Comparison of ENCODE assay signal across 1 cellular context in the genomic region with DNA sequence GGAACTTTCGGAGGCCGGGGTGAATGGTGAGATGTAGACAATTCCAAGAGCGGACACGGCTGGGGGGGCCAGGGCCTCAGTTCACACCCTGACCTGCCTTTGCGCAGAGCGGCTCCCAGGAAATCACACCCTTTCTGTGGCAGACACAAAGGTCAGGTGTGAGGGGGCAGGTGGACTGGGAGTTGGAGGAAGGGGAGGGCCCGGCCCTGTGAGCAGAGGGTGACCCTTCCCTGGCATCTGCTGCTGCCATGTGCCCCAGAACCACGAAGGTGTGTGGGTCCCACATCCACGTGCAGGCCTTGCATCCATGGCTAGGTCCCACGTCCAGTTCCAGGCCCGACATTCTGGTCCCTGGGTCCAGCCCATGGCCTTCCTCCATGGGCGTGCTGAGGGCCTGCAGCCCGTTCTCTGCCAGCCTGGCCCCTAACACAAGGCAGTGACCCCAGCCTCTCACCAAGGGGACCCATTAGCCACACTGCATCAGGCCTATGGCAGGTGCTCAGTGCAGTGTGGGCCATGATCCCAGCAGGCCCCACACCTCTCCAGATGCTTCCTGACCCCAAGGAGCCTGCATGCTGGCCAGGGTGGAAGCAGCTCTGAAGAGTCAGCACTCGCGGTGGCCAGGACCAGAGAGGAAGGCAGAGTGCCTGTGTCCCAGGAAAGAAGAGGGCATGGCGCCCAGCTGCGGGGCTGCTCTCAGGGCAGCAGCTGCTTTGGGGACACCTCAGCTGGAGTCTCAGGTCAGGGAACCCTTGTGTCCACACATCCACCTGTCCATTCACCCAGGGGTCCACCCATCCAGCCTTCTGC.
TF ChIP-seq lines count a peak whose summit lies in the region.

No MANE protein-coding gene starts in this region.

TF ChIP-seq in HepG2, 621 proteins besides CTCF, POLR2A, EP300 and RAD21 (continued from another document and continues in another):
- TF ChIP-seq, protein P1, sequence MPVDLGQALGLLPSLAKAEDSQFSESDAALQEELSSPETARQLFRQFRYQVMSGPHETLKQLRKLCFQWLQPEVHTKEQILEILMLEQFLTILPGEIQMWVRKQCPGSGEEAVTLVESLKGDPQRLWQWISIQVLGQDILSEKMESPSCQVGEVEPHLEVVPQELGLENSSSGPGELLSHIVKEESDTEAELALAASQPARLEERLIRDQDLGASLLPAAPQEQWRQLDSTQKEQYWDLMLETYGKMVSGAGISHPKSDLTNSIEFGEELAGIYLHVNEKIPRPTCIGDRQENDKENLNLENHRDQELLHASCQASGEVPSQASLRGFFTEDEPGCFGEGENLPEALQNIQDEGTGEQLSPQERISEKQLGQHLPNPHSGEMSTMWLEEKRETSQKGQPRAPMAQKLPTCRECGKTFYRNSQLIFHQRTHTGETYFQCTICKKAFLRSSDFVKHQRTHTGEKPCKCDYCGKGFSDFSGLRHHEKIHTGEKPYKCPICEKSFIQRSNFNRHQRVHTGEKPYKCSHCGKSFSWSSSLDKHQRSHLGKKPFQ (CRISPR knock-in tag; IDR thresholded peaks at IDR 0.05; ENCODE audit: insufficient replicate concordance) = peak; percentile 100
- TF ChIP-seq, protein P2, sequence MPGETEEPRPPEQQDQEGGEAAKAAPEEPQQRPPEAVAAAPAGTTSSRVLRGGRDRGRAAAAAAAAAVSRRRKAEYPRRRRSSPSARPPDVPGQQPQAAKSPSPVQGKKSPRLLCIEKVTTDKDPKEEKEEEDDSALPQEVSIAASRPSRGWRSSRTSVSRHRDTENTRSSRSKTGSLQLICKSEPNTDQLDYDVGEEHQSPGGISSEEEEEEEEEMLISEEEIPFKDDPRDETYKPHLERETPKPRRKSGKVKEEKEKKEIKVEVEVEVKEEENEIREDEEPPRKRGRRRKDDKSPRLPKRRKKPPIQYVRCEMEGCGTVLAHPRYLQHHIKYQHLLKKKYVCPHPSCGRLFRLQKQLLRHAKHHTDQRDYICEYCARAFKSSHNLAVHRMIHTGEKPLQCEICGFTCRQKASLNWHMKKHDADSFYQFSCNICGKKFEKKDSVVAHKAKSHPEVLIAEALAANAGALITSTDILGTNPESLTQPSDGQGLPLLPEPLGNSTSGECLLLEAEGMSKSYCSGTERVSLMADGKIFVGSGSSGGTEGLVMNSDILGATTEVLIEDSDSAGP (CRISPR knock-in tag; IDR thresholded peaks at IDR 0.05; ENCODE audit: borderline replicate concordance) = peak; percentile 48; the same call in 1 of the 2 replicates
- TF ChIP-seq RBAK (CRISPR knock-in tag; IDR thresholded peaks at IDR 0.05) (no peak), ASH2L (IDR thresholded peaks at IDR 0.05; ENCODE audit: insufficient read length, low read depth, low read length) (no peak), ZNF253 (CRISPR knock-in tag; IDR thresholded peaks at IDR 0.05; ENCODE audit: borderline replicate concordance) (no peak), TBX2 (CRISPR knock-in tag; IDR thresholded peaks at IDR 0.05; ENCODE audit: borderline replicate concordance) (peak; percentile 84; the same call in 1 of the 2 replicates), ATRX (CRISPR knock-in tag; IDR thresholded peaks at IDR 0.05; ENCODE audit: borderline replicate concordance) (no peak), SOX6 (IDR thresholded peaks at IDR 0.05) (no peak), SOX6 (CRISPR knock-in tag; IDR thresholded peaks at IDR 0.05) (peak; percentile 45), TAF15 (IDR thresholded peaks at IDR 0.05; ENCODE audit: low read depth, low read length, poor library complexity, severe bottlenecking) (no peak), MZF1 (CRISPR knock-in tag; IDR thresholded peaks at IDR 0.05; ENCODE audit: borderline replicate concordance) (0 out of 2 replicates have a peak, but pooled peaks have one; percentile 51), SAFB2 (CRISPR knock-in tag; IDR thresholded peaks at IDR 0.05; ENCODE audit: borderline replicate concordance, low read depth) (0 out of 2 replicates have a peak, but pooled peaks have one; percentile 45), GABPB1 (CRISPR knock-in tag; IDR thresholded peaks at IDR 0.05) (peak; percentile 43; the same call in 1 of the 2 replicates), KDM5B (CRISPR knock-in tag; IDR thresholded peaks at IDR 0.05; ENCODE audit: borderline replicate concordance) (peak; percentile 61; the same call in 1 of the 2 replicates), SAP130 (CRISPR knock-in tag; IDR thresholded peaks at IDR 0.05; ENCODE audit: low read depth) (peak; percentile 51; the same call in 1 of the 2 replicates), ZNF274 (CRISPR knock-in tag; IDR thresholded peaks at IDR 0.05) (peak; percentile 64), ZBTB3 (CRISPR knock-in tag; IDR thresholded peaks at IDR 0.05; ENCODE audit: borderline replicate concordance, low read depth) (0 out of 2 replicates have a peak, but pooled peaks have one; percentile 30), ETV5 (CRISPR knock-in tag; IDR thresholded peaks at IDR 0.05; ENCODE audit: borderline replicate concordance) (peak; percentile 60; the same call in 1 of the 2 replicates), ZFP41 (CRISPR knock-in tag; IDR thresholded peaks at IDR 0.05; ENCODE audit: borderline replicate concordance) (peak; percentile 90; the same call in 1 of the 2 replicates), IKZF1 (IDR thresholded peaks at IDR 0.05) (no peak), DNMT3B (CRISPR knock-in tag; conservative IDR thresholded peaks at IDR 0.05) (no peak), ZMYM3 (CRISPR knock-in tag; IDR thresholded peaks at IDR 0.05) (peak; percentile 36; the same call in 1 of the 2 replicates), IRF2 (CRISPR knock-in tag; IDR thresholded peaks at IDR 0.05) (no peak), TAF1 (CRISPR knock-in tag; IDR thresholded peaks at IDR 0.05) (0 out of 2 replicates have a peak, but pooled peaks have one; percentile 10)
- TF ChIP-seq, protein P3, sequence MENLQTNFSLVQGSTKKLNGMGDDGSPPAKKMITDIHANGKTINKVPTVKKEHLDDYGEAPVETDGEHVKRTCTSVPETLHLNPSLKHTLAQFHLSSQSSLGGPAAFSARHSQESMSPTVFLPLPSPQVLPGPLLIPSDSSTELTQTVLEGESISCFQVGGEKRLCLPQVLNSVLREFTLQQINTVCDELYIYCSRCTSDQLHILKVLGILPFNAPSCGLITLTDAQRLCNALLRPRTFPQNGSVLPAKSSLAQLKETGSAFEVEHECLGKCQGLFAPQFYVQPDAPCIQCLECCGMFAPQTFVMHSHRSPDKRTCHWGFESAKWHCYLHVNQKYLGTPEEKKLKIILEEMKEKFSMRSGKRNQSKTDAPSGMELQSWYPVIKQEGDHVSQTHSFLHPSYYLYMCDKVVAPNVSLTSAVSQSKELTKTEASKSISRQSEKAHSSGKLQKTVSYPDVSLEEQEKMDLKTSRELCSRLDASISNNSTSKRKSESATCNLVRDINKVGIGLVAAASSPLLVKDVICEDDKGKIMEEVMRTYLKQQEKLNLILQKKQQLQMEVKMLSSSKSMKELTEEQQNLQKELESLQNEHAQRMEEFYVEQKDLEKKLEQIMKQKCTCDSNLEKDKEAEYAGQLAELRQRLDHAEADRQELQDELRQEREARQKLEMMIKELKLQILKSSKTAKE (CRISPR knock-in tag; IDR thresholded peaks at IDR 0.05; ENCODE audit: borderline replicate concordance) = peak; percentile 58; the same call in 1 of the 2 replicates
- TF ChIP-seq, protein P4, sequence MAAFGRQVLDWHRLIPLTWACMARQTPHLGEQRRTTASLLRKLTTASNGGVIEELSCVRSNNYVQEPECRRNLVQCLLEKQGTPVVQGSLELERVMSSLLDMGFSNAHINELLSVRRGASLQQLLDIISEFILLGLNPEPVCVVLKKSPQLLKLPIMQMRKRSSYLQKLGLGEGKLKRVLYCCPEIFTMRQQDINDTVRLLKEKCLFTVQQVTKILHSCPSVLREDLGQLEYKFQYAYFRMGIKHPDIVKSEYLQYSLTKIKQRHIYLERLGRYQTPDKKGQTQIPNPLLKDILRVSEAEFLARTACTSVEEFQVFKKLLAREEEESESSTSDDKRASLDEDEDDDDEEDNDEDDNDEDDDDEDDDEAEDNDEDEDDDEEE (CRISPR knock-in tag; IDR thresholded peaks at IDR 0.05) = peak; percentile 61; the same call in 1 of the 2 replicates
- TF ChIP-seq, protein P5, sequence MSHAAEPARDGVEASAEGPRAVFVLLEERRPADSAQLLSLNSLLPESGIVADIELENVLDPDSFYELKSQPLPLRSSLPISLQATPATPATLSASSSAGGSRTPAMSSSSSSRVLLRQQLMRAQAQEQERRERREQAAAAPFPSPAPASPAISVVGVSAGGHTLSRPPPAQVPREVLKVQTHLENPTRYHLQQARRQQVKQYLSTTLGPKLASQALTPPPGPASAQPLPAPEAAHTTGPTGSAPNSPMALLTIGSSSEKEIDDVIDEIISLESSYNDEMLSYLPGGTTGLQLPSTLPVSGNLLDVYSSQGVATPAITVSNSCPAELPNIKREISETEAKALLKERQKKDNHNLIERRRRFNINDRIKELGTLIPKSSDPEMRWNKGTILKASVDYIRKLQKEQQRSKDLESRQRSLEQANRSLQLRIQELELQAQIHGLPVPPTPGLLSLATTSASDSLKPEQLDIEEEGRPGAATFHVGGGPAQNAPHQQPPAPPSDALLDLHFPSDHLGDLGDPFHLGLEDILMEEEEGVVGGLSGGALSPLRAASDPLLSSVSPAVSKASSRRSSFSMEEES (CRISPR knock-in tag; IDR thresholded peaks at IDR 0.05) = peak; percentile 43; the same call in 1 of the 2 replicates
- TF ChIP-seq, protein P6, sequence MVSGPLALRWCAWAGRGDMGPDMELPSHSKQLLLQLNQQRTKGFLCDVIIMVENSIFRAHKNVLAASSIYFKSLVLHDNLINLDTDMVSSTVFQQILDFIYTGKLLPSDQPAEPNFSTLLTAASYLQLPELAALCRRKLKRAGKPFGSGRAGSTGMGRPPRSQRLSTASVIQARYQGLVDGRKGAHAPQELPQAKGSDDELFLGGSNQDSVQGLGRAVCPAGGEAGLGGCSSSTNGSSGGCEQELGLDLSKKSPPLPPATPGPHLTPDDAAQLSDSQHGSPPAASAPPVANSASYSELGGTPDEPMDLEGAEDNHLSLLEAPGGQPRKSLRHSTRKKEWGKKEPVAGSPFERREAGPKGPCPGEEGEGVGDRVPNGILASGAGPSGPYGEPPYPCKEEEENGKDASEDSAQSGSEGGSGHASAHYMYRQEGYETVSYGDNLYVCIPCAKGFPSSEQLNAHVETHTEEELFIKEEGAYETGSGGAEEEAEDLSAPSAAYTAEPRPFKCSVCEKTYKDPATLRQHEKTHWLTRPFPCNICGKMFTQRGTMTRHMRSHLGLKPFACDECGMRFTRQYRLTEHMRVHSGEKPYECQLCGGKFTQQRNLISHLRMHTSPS (CRISPR knock-in tag; IDR thresholded peaks at IDR 0.05; ENCODE audit: low read depth) = peak; percentile 72; the same call in 1 of the 2 replicates
- TF ChIP-seq, protein P7, sequence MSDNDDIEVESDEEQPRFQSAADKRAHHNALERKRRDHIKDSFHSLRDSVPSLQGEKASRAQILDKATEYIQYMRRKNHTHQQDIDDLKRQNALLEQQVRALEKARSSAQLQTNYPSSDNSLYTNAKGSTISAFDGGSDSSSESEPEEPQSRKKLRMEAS (IDR thresholded peaks at IDR 0.05) = peak; percentile 91
- TF ChIP-seq, protein P8, sequence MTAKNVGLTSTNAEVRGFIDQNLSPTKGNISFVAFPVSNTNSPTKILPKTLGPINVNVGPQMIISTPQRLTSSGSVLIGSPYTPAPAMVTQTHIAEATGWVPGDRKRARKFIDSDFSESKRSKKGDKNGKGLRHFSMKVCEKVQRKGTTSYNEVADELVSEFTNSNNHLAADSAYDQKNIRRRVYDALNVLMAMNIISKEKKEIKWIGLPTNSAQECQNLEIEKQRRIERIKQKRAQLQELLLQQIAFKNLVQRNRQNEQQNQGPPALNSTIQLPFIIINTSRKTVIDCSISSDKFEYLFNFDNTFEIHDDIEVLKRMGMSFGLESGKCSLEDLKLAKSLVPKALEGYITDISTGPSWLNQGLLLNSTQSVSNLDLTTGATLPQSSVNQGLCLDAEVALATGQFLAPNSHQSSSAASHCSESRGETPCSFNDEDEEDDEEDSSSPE (CRISPR knock-in tag; IDR thresholded peaks at IDR 0.05) = no peak
- TF ChIP-seq, protein P9, sequence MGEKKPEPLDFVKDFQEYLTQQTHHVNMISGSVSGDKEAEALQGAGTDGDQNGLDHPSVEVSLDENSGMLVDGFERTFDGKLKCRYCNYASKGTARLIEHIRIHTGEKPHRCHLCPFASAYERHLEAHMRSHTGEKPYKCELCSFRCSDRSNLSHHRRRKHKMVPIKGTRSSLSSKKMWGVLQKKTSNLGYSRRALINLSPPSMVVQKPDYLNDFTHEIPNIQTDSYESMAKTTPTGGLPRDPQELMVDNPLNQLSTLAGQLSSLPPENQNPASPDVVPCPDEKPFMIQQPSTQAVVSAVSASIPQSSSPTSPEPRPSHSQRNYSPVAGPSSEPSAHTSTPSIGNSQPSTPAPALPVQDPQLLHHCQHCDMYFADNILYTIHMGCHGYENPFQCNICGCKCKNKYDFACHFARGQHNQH (CRISPR knock-in tag; IDR thresholded peaks at IDR 0.05) = 0 out of 2 replicates have a peak, but pooled peaks have one; percentile 24
- TF ChIP-seq, protein P10, sequence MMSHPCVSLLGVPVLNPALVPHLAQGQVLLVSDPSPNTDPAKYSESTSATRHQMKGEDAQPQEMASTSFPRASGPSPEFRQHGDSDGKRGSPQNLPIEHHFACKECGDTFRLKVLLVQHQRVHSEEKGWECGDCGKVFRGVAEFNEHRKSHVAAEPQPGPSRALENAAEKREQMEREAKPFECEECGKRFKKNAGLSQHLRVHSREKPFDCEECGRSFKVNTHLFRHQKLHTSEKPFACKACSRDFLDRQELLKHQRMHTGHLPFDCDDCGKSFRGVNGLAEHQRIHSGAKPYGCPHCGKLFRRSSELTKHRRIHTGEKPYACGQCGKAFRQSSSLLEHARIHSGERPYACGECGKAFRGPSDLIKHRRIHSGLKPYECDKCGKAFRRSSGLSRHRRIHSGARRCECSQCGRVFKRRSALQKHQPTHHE (CRISPR knock-in tag; IDR thresholded peaks at IDR 0.05; ENCODE audit: borderline replicate concordance) = no peak
- TF ChIP-seq, protein P11, sequence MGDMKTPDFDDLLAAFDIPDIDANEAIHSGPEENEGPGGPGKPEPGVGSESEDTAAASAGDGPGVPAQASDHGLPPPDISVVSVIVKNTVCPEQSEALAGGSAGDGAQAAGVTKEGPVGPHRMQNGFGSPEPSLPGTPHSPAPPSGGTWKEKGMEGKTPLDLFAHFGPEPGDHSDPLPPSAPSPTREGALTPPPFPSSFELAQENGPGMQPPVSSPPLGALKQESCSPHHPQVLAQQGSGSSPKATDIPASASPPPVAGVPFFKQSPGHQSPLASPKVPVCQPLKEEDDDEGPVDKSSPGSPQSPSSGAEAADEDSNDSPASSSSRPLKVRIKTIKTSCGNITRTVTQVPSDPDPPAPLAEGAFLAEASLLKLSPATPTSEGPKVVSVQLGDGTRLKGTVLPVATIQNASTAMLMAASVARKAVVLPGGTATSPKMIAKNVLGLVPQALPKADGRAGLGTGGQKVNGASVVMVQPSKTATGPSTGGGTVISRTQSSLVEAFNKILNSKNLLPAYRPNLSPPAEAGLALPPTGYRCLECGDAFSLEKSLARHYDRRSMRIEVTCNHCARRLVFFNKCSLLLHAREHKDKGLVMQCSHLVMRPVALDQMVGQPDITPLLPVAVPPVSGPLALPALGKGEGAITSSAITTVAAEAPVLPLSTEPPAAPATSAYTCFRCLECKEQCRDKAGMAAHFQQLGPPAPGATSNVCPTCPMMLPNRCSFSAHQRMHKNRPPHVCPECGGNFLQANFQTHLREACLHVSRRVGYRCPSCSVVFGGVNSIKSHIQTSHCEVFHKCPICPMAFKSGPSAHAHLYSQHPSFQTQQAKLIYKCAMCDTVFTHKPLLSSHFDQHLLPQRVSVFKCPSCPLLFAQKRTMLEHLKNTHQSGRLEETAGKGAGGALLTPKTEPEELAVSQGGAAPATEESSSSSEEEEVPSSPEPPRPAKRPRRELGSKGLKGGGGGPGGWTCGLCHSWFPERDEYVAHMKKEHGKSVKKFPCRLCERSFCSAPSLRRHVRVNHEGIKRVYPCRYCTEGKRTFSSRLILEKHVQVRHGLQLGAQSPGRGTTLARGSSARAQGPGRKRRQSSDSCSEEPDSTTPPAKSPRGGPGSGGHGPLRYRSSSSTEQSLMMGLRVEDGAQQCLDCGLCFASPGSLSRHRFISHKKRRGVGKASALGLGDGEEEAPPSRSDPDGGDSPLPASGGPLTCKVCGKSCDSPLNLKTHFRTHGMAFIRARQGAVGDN (CRISPR knock-in tag; IDR thresholded peaks at IDR 0.05) = peak; percentile 99
